In the genomic region with DNA sequence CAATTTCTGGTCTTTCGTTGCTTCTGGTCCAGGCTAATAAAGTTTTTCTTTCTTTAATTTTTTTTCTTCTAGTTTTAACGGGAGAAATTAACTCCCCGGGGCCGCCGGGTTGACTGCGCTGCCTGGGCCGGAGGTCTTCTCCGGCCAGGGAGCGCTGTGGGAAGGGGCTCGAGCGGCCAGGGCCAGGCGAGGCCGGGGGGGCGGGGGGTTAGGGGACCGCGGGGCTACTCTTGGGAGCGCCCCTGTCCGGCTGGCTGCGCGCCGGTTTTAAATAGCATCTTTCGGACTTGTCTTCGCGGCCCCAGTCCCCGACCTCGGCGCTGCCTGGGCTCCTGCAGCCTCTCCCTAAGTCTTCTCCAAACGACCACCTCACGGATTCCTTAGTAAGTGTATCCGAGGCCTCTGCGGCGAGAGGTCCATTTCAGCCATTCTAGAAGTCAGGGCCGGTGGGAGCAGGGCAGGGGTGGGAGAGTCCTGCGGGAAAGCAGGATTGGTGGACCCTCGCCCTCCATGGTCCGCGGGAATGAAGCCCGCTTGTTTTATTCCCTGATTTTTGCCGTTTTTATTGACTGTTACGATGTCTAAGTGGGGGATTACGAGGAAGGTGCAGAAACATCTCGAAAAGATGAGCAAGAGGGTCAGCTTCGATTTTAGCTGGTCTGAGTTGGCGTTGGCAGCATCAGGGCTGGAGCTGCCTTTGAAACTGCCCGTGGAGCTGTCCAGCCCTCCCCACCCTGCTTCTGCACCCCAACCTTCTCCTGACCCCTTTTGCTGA, we compare ENCODE assay signal across 8 cellular contexts. TPM values are rescaled to one million over a fixed set of nuclear protein-coding genes. Genes with fewer than 3 reads are reported as not detected.
DNase-seq lines count a peak whose midpoint lies in the region; ATAC-seq and TF ChIP-seq lines count a peak whose summit lies in the region.

No MANE protein-coding gene starts in this region.

- H2BK20ac ChIP-seq in IMR-90 (ENCODE audit: low read depth, low read length): no peak overlapping the region

- DNase-seq in DMS153 treated with DMSO at 0.1 percent for 48 hours (lab: John Stamatoyannopoulos, UW; ENCODE audit: unreplicated experiment) (peak; percentile 50), DMS153 (lab: John Stamatoyannopoulos, UW) (no peak), IMR-90 (peak; percentile 44), UCSD-AML1 (lab: John Stamatoyannopoulos, UW; ENCODE audit: unreplicated experiment) (peak; percentile 10), lung (ENCODE audit: low spot score) (no peak)
- peak; percentile 4 for DNase-seq in effector CD4-positive, alpha-beta T cell
- no peak for DNase-seq in stimulated activated naive B cell treated with anti-CD40 and anti-IgM and Interleukin-4, amounts not matched to agents 10 μg/mL and 1 μg/mL and 100 μg/mL, for 72 hours

- BruUV-seq in IMR-90 (replicated peaks; lab: Mats Ljungman, UMichigan): TSS peak; percentile 89

- no peaks in the 10 kb centered on the region for H3K9me3 ChIP-seq in IMR-90 (ENCODE audit: control insufficient read depth, insufficient read depth, low read length)
- H3K9me3 ChIP-seq in lung (ENCODE audit: control insufficient read depth in 2 of 2, insufficient read depth in 1 of 2, low read length in 1 of 2): no peaks in the 10 kb centered on the region

- peaks cover 0 to 4% of the 10 kb centered on the region in 2 donors for H3K27me3 Mint-ChIP-seq in stimulated activated naive B cell treated with anti-CD40 and anti-IgM and Interleukin-4, amounts not matched to agents 10 μg/mL and 1 μg/mL and 100 μg/mL, for 72 hours

- peak overlapping the region; percentile 14; the same call in 1 of the 2 replicates for H4K5ac ChIP-seq in IMR-90 (ENCODE audit: low read depth, low read length)

- POLR2A ChIA-PET in IMR-90 (lab: Charles Lee; ENCODE audit: unreplicated experiment): interaction anchor here (0.6 to 0.9 kb wide), 2 partner anchors 11 to 34 kb away, joined by 4 read pairs; a partner anchor contains a TSS

- CTCF ChIA-PET in IMR-90 (lab: Yijun Ruan, JAX): no interaction called here

- H2AK9ac ChIP-seq in IMR-90 (replicated peaks; ENCODE audit: low read depth, low read length, poor library complexity): peak overlapping the region; percentile 89

- H3K27ac Mint-ChIP-seq in stimulated activated naive B cell treated with anti-CD40 and anti-IgM and Interleukin-4, amounts not matched to agents 10 μg/mL and 1 μg/mL and 100 μg/mL, for 72 hours: peak overlapping the region; percentile 92

- H2BK5ac ChIP-seq in IMR-90 (ENCODE audit: low read depth, low read length, poor library complexity, severe bottlenecking): peak overlapping the region; percentile 15

- H3K9me3 Mint-ChIP-seq in stimulated activated naive B cell treated with anti-CD40 and anti-IgM and Interleukin-4, amounts not matched to agents 10 μg/mL and 1 μg/mL and 100 μg/mL, for 72 hours: no peaks in the 10 kb centered on the region

- ATAC-seq in GM21825 (IDR thresholded peaks at IDR 0.05; ENCODE audit: unreplicated experiment): peak; percentile 21
- ATAC-seq in IMR-90 (ENCODE audit: low read depth): peak; percentile 55
- peak; percentile 13 for ATAC-seq in lung (ENCODE audit: insufficient read depth, low FRiP score)
- peak; percentile 30 to 32 for ATAC-seq in stimulated activated naive B cell treated with anti-CD40 and anti-IgM and Interleukin-4, amounts not matched to agents 10 μg/mL and 1 μg/mL and 100 μg/mL, for 72 hours (replicated peaks)

- H3K36me3 ChIP-seq in IMR-90 (ENCODE audit: control insufficient read depth, insufficient read depth, low read length): no peaks in the 10 kb centered on the region; the same call in 1 of the 2 replicates
- no peaks in the 10 kb centered on the region for H3K36me3 ChIP-seq in lung (ENCODE audit: control insufficient read depth in 2 of 2, insufficient read depth in 2 of 2, low read length in 2 of 2)

- 0% methylated on average over 4 of the region's 45 CpGs; no CpG with 5 or more reads in 1 of the 2 experiments for WGBS in IMR-90 (ENCODE audit: extremely low coverage in 2 of 2, insufficient read length in 1 of 2), 2 experiments
- WGBS in lung, 2 donors: 0% methylated on average over 45 of the region's 45 CpGs

- peaks cover 20 to 44% of the 10 kb centered on the region in 2 donors for H3K4me1 Mint-ChIP-seq in stimulated activated naive B cell treated with anti-CD40 and anti-IgM and Interleukin-4, amounts not matched to agents 10 μg/mL and 1 μg/mL and 100 μg/mL, for 72 hours

- no peak for TF ChIP-seq POLR2A in IMR-90 (IDR thresholded peaks at IDR 0.05; ENCODE audit: low read depth, low read length)

- H3K4me3 ChIP-seq in IMR-90 (ENCODE audit: insufficient read depth, low read depth, low read length): peak overlapping the region; percentile 75
- peak overlapping the region; percentile 69 for H3K4me3 ChIP-seq in lung

- peaks cover 4% of the 10 kb centered on the region; the same call in 1 of the 2 replicates for H4K20me1 ChIP-seq in IMR-90 (ENCODE audit: insufficient read depth, low read length)

- H4K8ac ChIP-seq in IMR-90 (ENCODE audit: low read depth in 2 of 2, low read length in 2 of 2): peak overlapping the region; percentile 55 to 72; a peak in 3 of 4 replicates

- peak overlapping the region; percentile 87 for H3K4me2 ChIP-seq in IMR-90 (ENCODE audit: low read depth, low read length)

- peak overlapping the region; percentile 24 for H4K91ac ChIP-seq in IMR-90 (ENCODE audit: insufficient read depth, low read depth, low read length)

- H3K79me1 ChIP-seq in IMR-90 (ENCODE audit: low read depth in 1 of 2, low read length in 2 of 2): peaks cover 9 to 18% of the 10 kb centered on the region in 2 experiments; a peak in 3 of 4 replicates

- H2BK15ac ChIP-seq in IMR-90 (ENCODE audit: low read depth, low read length): no peak overlapping the region

- H3K4ac ChIP-seq in IMR-90 (ENCODE audit: low read depth, low read length): peak overlapping the region; percentile 80

- intact Hi-C loops in IMR-90 (cut with micrococcal nuclease): loop anchor here (1.0 kb wide), 2 partner anchors 34 to 238 kb away; a partner anchor contains a TSS

- H3K9ac ChIP-seq in IMR-90 (ENCODE audit: low read depth, low read length): peak overlapping the region; percentile 90

- peak overlapping the region; percentile 81 for H3K14ac ChIP-seq in IMR-90 (replicated peaks; ENCODE audit: low read depth, low read length)

- peaks cover 12 to 15% of the 10 kb centered on the region in 2 donors for H3K36me3 Mint-ChIP-seq in stimulated activated naive B cell treated with anti-CD40 and anti-IgM and Interleukin-4, amounts not matched to agents 10 μg/mL and 1 μg/mL and 100 μg/mL, for 72 hours

- TF ChIP-seq CTCF in IMR-90 (conservative IDR thresholded peaks at IDR 0.05; ENCODE audit: low read depth, low read length) (no peak), lung (IDR thresholded peaks at IDR 0.05; ENCODE audit: control extremely low read depth, extremely low read depth) (no peak)

- H3K27ac ChIP-seq in IMR-90 (ENCODE audit: insufficient read depth, low read length) (peak overlapping the region; percentile 58), lung (ENCODE audit: low read depth in 1 of 2, low read length in 1 of 2) (peak overlapping the region; percentile 21 to 94)

- H3K27me3 ChIP-seq in IMR-90 (ENCODE audit: control insufficient read depth, insufficient read depth, low read length) (no peaks in the 10 kb centered on the region), lung (ENCODE audit: control insufficient read depth, insufficient read depth) (no peaks in the 10 kb centered on the region)

- peak overlapping the region; percentile 55 for H3K56ac ChIP-seq in IMR-90 (ENCODE audit: extremely low read depth, insufficient read depth, low read length)

- H2AK5ac ChIP-seq in IMR-90 (ENCODE audit: low read depth, low read length): peak overlapping the region; percentile 4; the same call in 1 of the 2 replicates

- dilution Hi-C loops in IMR-90 (cut with HindIII; ENCODE audit: low sequenced_read_pairs, unreplicated experiment): no loop called here

- no peak overlapping the region for H3K18ac ChIP-seq in IMR-90 (ENCODE audit: low read depth, low read length)

- peak overlapping the region; percentile 88 to 95 for H3K4me3 Mint-ChIP-seq in stimulated activated naive B cell treated with anti-CD40 and anti-IgM and Interleukin-4, amounts not matched to agents 10 μg/mL and 1 μg/mL and 100 μg/mL, for 72 hours

- H3K4me1 ChIP-seq in IMR-90 (ENCODE audit: control insufficient read depth, insufficient read depth, low read length): no peaks in the 10 kb centered on the region
- H3K4me1 ChIP-seq in lung (ENCODE audit: control insufficient read depth in 2 of 2, insufficient read depth in 2 of 2, low read length in 2 of 2): peaks cover 2 to 4% of the 10 kb centered on the region in 2 donors

- H3K9me1 ChIP-seq in IMR-90 (ENCODE audit: insufficient read depth, low read length): no peaks in the 10 kb centered on the region

- no peak for TF ChIP-seq RAD21 in IMR-90 (IDR thresholded peaks at IDR 0.05; ENCODE audit: low read length)

- peak overlapping the region; percentile 94 for H2AFZ ChIP-seq in IMR-90 (replicated peaks; ENCODE audit: low read length, poor library complexity)

- peak overlapping the region; percentile 82 for H3K23ac ChIP-seq in IMR-90 (ENCODE audit: low read depth, low read length)

- in situ Hi-C loops in IMR-90 (cut with MboI; ENCODE audit: low sequenced_read_pairs): no loop called here

- H2BK120ac ChIP-seq in IMR-90 (ENCODE audit: low read depth, low read length): peak overlapping the region; percentile 16; the same call in 1 of the 2 replicates

TF ChIP-seq in IMR-90, 13 proteins besides CTCF, POLR2A, EP300 and RAD21:
- TF ChIP-seq FOS (IDR thresholded peaks at IDR 0.05; ENCODE audit: low read depth, low read length) (no peak), MXI1 (IDR thresholded peaks at IDR 0.05; ENCODE audit: borderline replicate concordance, low read depth, low read length) (peak; percentile 64; the same call in 1 of the 2 replicates)

RNA-seq across cellular contexts. Expression of gene PHF14, which starts 0.5 kb away (rescaled TPM):
- 17.2 and 24.4 TPM in 2 replicates for total RNA-seq in IMR-90 (2012; rRNA removed)
- polyA plus RNA-seq in IMR-90 (2012; rRNA removed): 7.5 and 8.7 TPM in 2 replicates
- polyA plus RNA-seq in IMR-90 (2012; cell fraction: cytosol; rRNA removed): 1.1 and 1.7 TPM in 2 replicates
- polyA plus RNA-seq in IMR-90 (2012; cell fraction: nucleus; rRNA removed; ENCODE audit: low replicate concordance): 0.75 and 7.9 TPM in 2 replicates
- total RNA-seq in lung: 10 to 100 TPM; 27.9 to 89.5 TPM
- 10 to 100 TPM; 12.9 to 21.4 TPM for polyA plus RNA-seq in lung

Comparison
In these comparisons a context has a peak if more than half of its experiments do, and no peak if none do; other contexts are left out.
1. DNase-seq: peak in DMS153 treated with DMSO at 0.1 percent for 48 hours (single experiment), IMR-90 (single experiment), UCSD-AML1 (single experiment) and effector CD4-positive, alpha-beta T cell (single experiment); none in DMS153 (single experiment), lung (single experiment) and stimulated activated naive B cell treated with anti-CD40 and anti-IgM and Interleukin-4, amounts not matched to agents 10 μg/mL and 1 μg/mL and 100 μg/mL, for 72 hours (single experiment).
2. Peak in every context shown above with its lines, with median percentiles within 50 percentile points of each other: ATAC-seq.